In the genomic region with DNA sequence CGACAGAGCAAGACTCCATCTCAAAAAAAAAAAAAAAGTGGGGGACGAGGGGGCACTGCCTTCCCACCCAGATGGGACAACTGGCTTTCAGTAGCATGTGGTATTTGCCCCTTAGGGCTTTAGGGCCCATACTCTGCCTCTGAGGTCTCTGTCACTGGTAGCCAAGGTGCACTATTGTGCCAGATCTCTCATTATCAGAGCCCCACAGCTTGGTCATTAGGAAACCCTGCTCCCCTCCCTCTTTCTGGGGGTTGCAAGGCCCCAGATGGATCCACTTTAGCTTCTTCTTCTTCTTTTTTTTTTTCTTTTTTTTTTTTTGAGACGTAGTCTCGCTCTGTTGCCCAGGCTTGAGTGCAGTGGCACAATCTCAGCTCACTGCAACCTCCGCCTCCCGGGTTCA, we compare ENCODE assay signal across 28 cellular contexts. TPM values are rescaled to one million over a fixed set of nuclear protein-coding genes. Genes with fewer than 3 reads are reported as not detected.
"Had no signal": no experiment of that assay in that cellular context is flagged by ENCODE, and none has a peak within 500 bp of the region (broad histone marks: within the 10 kb centered on the region; RNA-seq: fewer than 3 reads in every experiment).

No MANE protein-coding gene starts in this region.

- ATAC-seq: activated naive CD4-positive, alpha-beta T cell treated with anti-CD3 and anti-CD28 coated beads, Interleukin-2, amount 50 U/mL, for 72 hours; activated naive CD8-positive, alpha-beta T cell treated with anti-CD3 and anti-CD28 coated beads, Interleukin-2, amount 50 U/mL, for 24 hours; activated T-cell treated with anti-CD3 and anti-CD28 coated beads, Interleukin-2, amount 50 U/mL, for 4 hours; body of pancreas; SK-N-SH treated with all-trans-retinoic acid at 6 μM for 48 hours; T-helper 17 cell had no signal

- H3K9me3 ChIP-seq: ascending aorta, body of pancreas had no signal

- H3K27ac ChIP-seq: ascending aorta, body of pancreas, SJSA1 had no signal

- H3K36me3 Mint-ChIP-seq: activated naive CD4-positive, alpha-beta T cell treated with anti-CD3 and anti-CD28 coated beads, Interleukin-2, amount 50 U/mL, for 72 hours had no signal

- H3K9me3 Mint-ChIP-seq: activated B cell treated with CpG ODN at 0.5 μM for 24 hours; activated CD4-positive, alpha-beta T cell treated with anti-CD3 and anti-CD28 coated beads, Interleukin-2, amount 10 ng/mL, durations not matched to agents 24 days and 14 days; activated naive CD4-positive, alpha-beta T cell treated with anti-CD3 and anti-CD28 coated beads, Interleukin-2, amount 50 U/mL, for 72 hours; activated naive CD8-positive, alpha-beta T cell treated with anti-CD3 and anti-CD28 coated beads, Interleukin-2, amount 50 U/mL, for 24 hours; activated T-cell treated with anti-CD3 and anti-CD28 coated beads, Interleukin-2, amount 50 U/mL, for 4 hours had no signal

- H3K4me3 ChIP-seq: ascending aorta, body of pancreas, SJSA1 had no signal

- H3K4me3 Mint-ChIP-seq: activated B cell treated with CpG ODN at 0.5 μM for 24 hours; activated naive CD8-positive, alpha-beta T cell treated with anti-CD3 and anti-CD28 coated beads, Interleukin-2, amount 50 U/mL, for 24 hours; activated T-cell treated with anti-CD3 and anti-CD28 coated beads, Interleukin-2, amount 50 U/mL, for 4 hours had no signal

- FAIRE-seq: bronchial epithelial cell, RCC 7860, TTC549 had no signal

- H3K27me3 ChIP-seq: ascending aorta, body of pancreas had no signal

- H3K36me3 ChIP-seq: ascending aorta, SJSA1 had no signal

- H3K27ac Mint-ChIP-seq: activated B cell treated with CpG ODN at 0.5 μM for 24 hours; activated CD4-positive, alpha-beta T cell treated with anti-CD3 and anti-CD28 coated beads, Interleukin-2, amount 10 ng/mL, durations not matched to agents 24 days and 14 days; activated naive CD4-positive, alpha-beta T cell treated with anti-CD3 and anti-CD28 coated beads, Interleukin-2, amount 50 U/mL, for 72 hours; activated naive CD8-positive, alpha-beta T cell treated with anti-CD3 and anti-CD28 coated beads, Interleukin-2, amount 50 U/mL, for 24 hours; T-helper 17 cell had no signal

- DNase-seq: activated B cell treated with CpG ODN at 0.5 μM for 24 hours; activated CD4-positive, alpha-beta T cell treated with anti-CD3 and anti-CD28 coated beads for 1 hour; activated CD4-positive, alpha-beta T cell treated with anti-CD3 and anti-CD28 coated beads, Interleukin-2, amount 10 ng/mL, durations not matched to agents 24 days and 14 days; activated CD4-positive, alpha-beta T cell treated with anti-CD3 and anti-CD28 coated beads, Interleukin-2, amount 50 U/mL, for 48 hours; activated CD8-positive, alpha-beta memory T cell treated with anti-CD3 and anti-CD28 coated beads for 24 hours; activated effector memory CD4-positive, alpha-beta T cell treated with anti-CD3 and anti-CD28 coated beads, Interleukin-2, amount 50 U/mL, for 16 hours; activated naive CD4-positive, alpha-beta T cell treated with Interleukin-2 at 50 U/mL for 16 hours; activated naive CD8-positive, alpha-beta T cell treated with anti-CD3 and anti-CD28 coated beads, Interleukin-2, amount 50 U/mL, for 24 hours; activated T-cell treated with anti-CD3 and anti-CD28 coated beads, Interleukin-2, amount 50 U/mL, for 4 hours; amniotic stem cell; central memory CD4-positive, alpha-beta T cell; KG1; NCI-H1092; NCI-H1417 treated with DMSO at 0.1 percent for 48 hours; NCI-H1694; NCI-H2107; NK-92 treated with Interleukin-12 subunit alpha and Interleukin-12 subunit beta, amount 100 ng/mL, for 24 hours; OCI-M1; T-helper 17 cell; T-helper 9 cell had no signal

RNA-seq across cellular contexts. Expression of gene PEX11G, which starts 15.8 kb away (rescaled TPM):
- total RNA-seq: ascending aorta, T-helper 17 cell had no signal
